ENCODE assay signal across 31 cellular contexts in genomic region chr16:84989791-84990620, GRCh38. TPM values are rescaled to one million over a fixed set of nuclear protein-coding genes. Genes with fewer than 3 reads are reported as not detected.
A peak's percentile ranks its signal among the peaks of the same experiment; 100 is the strongest.
DNase-seq lines count a peak whose midpoint lies in the region; ATAC-seq, FAIRE-seq and TF ChIP-seq lines count a peak whose summit lies in the region.
"Had no signal": no experiment of that assay in that cellular context is flagged by ENCODE, and none has a peak within 500 bp of the region (broad histone marks: within the 10 kb centered on the region; RNA-seq: fewer than 3 reads in every experiment).

No MANE protein-coding gene starts in this region.

- peaks cover 27% of the 10 kb centered on the region for H3K79me1 ChIP-seq in mesenchymal stem cell (replicated peaks; ENCODE audit: low read length, poor library complexity, severe bottlenecking)

- H2AK5ac ChIP-seq in mesenchymal stem cell (ENCODE audit: low read length, severe bottlenecking): peak overlapping the region; percentile 77

- H3K4me1 ChIP-seq in left ventricle myocardium inferior: peaks cover 17% of the 10 kb centered on the region
- H3K4me1 ChIP-seq in mesenchymal stem cell (ENCODE audit: control insufficient read depth, insufficient read depth, low read depth, low read length): peaks cover 48% of the 10 kb centered on the region
- peaks cover 1 to 7% of the 10 kb centered on the region in 2 donors for H3K4me1 ChIP-seq in aorta (ENCODE audit: control insufficient read depth in 1 of 2, insufficient read depth in 2 of 2, low read length in 2 of 2)

- H3K36me3 Mint-ChIP-seq in WTC11: peaks cover 62% of the 10 kb centered on the region

- TF ChIP-seq CTCF in left ventricle myocardium inferior (IDR thresholded peaks at IDR 0.05; ENCODE audit: borderline replicate concordance) (no peak), WTC11 (IDR thresholded peaks at IDR 0.05) (no peak)

- H3K4ac ChIP-seq in mesenchymal stem cell (ENCODE audit: low read depth in 1 of 2, low read length in 2 of 2): no peak overlapping the region

- H3K27me3 Mint-ChIP-seq in WTC11 (ENCODE audit: low read depth): no peaks in the 10 kb centered on the region
- H3K27me3 Mint-ChIP-seq: activated CD4-positive, alpha-beta memory T cell treated with anti-CD3 and anti-CD28 coated beads for 36 hours; naive thymus-derived CD8-positive, alpha-beta T cell; stimulated activated naive B cell treated with anti-CD40 and anti-IgM and Interleukin-4, amounts not matched to agents 10 μg/mL and 1 μg/mL and 100 μg/mL, for 72 hours had no signal

- no peaks in the 10 kb centered on the region for H3K27me3 ChIP-seq in left ventricle myocardium inferior (ENCODE audit: low read depth)
- H3K27me3 ChIP-seq in mesenchymal stem cell (ENCODE audit: control insufficient read depth in 1 of 2, insufficient read depth in 1 of 2, low read length in 2 of 2): no peaks in the 10 kb centered on the region
- H3K27me3 ChIP-seq in aorta (ENCODE audit: control insufficient read depth in 1 of 2, insufficient read depth in 2 of 2, low read length in 1 of 2): no peaks in the 10 kb centered on the region
- H3K27me3 ChIP-seq: suprapubic skin had no signal

- H2BK15ac ChIP-seq in mesenchymal stem cell (ENCODE audit: low read depth, poor library complexity, severe bottlenecking): no peak overlapping the region

- H3K27ac Mint-ChIP-seq in WTC11: peak overlapping the region; percentile 63
- H3K27ac Mint-ChIP-seq: activated CD4-positive, alpha-beta memory T cell treated with anti-CD3 and anti-CD28 coated beads for 36 hours; activated T-cell treated with anti-CD3 and anti-CD28 coated beads, Interleukin-2, amount 50 U/mL, for 72 hours; mesothelial cell of epicardium; stimulated activated naive B cell treated with anti-CD40 and anti-IgM and Interleukin-4, amounts not matched to agents 10 μg/mL and 1 μg/mL and 100 μg/mL, for 72 hours had no signal

- H3K4me3 ChIP-seq in left ventricle myocardium inferior (no peak overlapping the region), mesenchymal stem cell (ENCODE audit: insufficient read depth in 1 of 2, low read depth in 1 of 2, low read length in 2 of 2) (no peak overlapping the region), aorta (ENCODE audit: low read length in 2 of 2) (no peak overlapping the region)
- H3K4me3 ChIP-seq: PC-9, suprapubic skin had no signal

- H3K23ac ChIP-seq in mesenchymal stem cell (ENCODE audit: low read length in 2 of 2): no peak overlapping the region

- H2AFZ ChIP-seq in mesenchymal stem cell (ENCODE audit: low read depth, low read length): no peak overlapping the region
- H2AFZ ChIP-seq: PC-9 had no signal

- ATAC-seq in WTC11: no peak
- ATAC-seq in aorta (ENCODE audit: low FRiP score): no peak
- ATAC-seq: activated T-cell treated with anti-CD3 and anti-CD28 coated beads, Interleukin-2, amount 50 U/mL, for 72 hours; naive thymus-derived CD8-positive, alpha-beta T cell; stimulated activated naive B cell treated with anti-CD40 and anti-IgM and Interleukin-4, amounts not matched to agents 10 μg/mL and 1 μg/mL and 100 μg/mL, for 72 hours had no signal

- DNase-seq in cardiac septum (ENCODE audit: low spot score) (peak; percentile 41), left ventricle myocardium inferior (no peak), WTC11 (ENCODE audit: low spot score) (no peak), mesenchymal stem cell (no peak), aorta (peak; percentile 24 to 55), head of caudate nucleus (no peak), GM12891 (ENCODE audit: insufficient read length, low spot score) (no peak), NCI-H1694 (lab: John Stamatoyannopoulos, UW) (no peak)
- DNase-seq: activated CD4-positive, alpha-beta memory T cell treated with anti-CD3 and anti-CD28 coated beads for 36 hours; activated CD4-positive, alpha-beta T cell treated with anti-CD3 and anti-CD28 coated beads for 1 hour; activated naive CD4-positive, alpha-beta T cell; activated T-cell treated with anti-CD3 and anti-CD28 coated beads, Interleukin-2, amount 50 U/mL, for 72 hours; amniotic stem cell; effector memory CD4-positive, alpha-beta T cell; erythroblast; glutamatergic neuron; MM.1S; naive thymus-derived CD8-positive, alpha-beta T cell; NCI-H2029; NCI-H524 treated with DMSO at 0.1 percent for 48 hours; PC-9; SHP77 treated with DMSO at 0.1 percent for 48 hours; stimulated activated naive B cell treated with anti-CD40 and anti-IgM and Interleukin-4, amounts not matched to agents 10 μg/mL and 1 μg/mL and 100 μg/mL, for 72 hours; T-helper 2 cell had no signal

- CTCF ChIA-PET in WTC11 (lab: Charles Lee): interaction anchor here (0.7 to 2.0 kb wide), 3 partner anchors 17 to 66 kb away, joined by 3 to 5 read pairs (median 3); no protein-coding TSS in a partner anchor

- FAIRE-seq in GM12891 (lab: Jason Lieb, UNC): no peak
- FAIRE-seq: A204.1, colon, GM18507, GM19239 had no signal

- WGBS in mesenchymal stem cell: 88% methylated on average over 27 of the region's 27 CpGs
- 87% methylated on average over 27 of the region's 27 CpGs for WGBS in aorta, 2 donors

- no peak overlapping the region for H2BK12ac ChIP-seq in mesenchymal stem cell (ENCODE audit: low read length in 2 of 2)

- no peak overlapping the region for H3K9ac ChIP-seq in mesenchymal stem cell (ENCODE audit: low read length)

- H2BK120ac ChIP-seq in mesenchymal stem cell (ENCODE audit: low read depth, low read length): no peak overlapping the region

- no peaks in the 10 kb centered on the region for H3K9me3 ChIP-seq in left ventricle myocardium inferior (replicated peaks)
- H3K9me3 ChIP-seq in mesenchymal stem cell (ENCODE audit: control insufficient read depth, low read length): no peaks in the 10 kb centered on the region
- H3K9me3 ChIP-seq in aorta (ENCODE audit: control insufficient read depth, low read length): no peaks in the 10 kb centered on the region
- H3K9me3 ChIP-seq: suprapubic skin had no signal

- peaks cover 5% of the 10 kb centered on the region; the same call in 1 of the 2 replicates for H3K4me1 Mint-ChIP-seq in WTC11

- H3K36me3 ChIP-seq in left ventricle myocardium inferior: peaks cover 76% of the 10 kb centered on the region
- H3K36me3 ChIP-seq in mesenchymal stem cell (ENCODE audit: control insufficient read depth in 1 of 2, insufficient read depth in 2 of 2, low read depth in 1 of 2, low read length in 2 of 2): peaks cover 41 to 61% of the 10 kb centered on the region in 2 experiments
- H3K36me3 ChIP-seq in aorta (ENCODE audit: control insufficient read depth in 1 of 2, insufficient read depth in 2 of 2, low read length in 1 of 2): peaks cover 0 to 8% of the 10 kb centered on the region in 2 donors

- no peak overlapping the region for H3K14ac ChIP-seq in mesenchymal stem cell (ENCODE audit: low read length in 2 of 2)

- H2BK5ac ChIP-seq in mesenchymal stem cell (ENCODE audit: low read depth, low read length, poor library complexity, severe bottlenecking): peak overlapping the region; percentile 33

- H4K8ac ChIP-seq in mesenchymal stem cell (ENCODE audit: low read length): no peak overlapping the region

- H3K27ac ChIP-seq in left ventricle myocardium inferior (replicated peaks) (no peak overlapping the region), mesenchymal stem cell (ENCODE audit: low read length, poor library complexity, severe bottlenecking) (peak overlapping the region; percentile 55), aorta (ENCODE audit: low read depth in 1 of 2, low read length in 2 of 2) (no peak overlapping the region)
- H3K27ac ChIP-seq: PC-9, suprapubic skin had no signal

- H4K91ac ChIP-seq in mesenchymal stem cell (ENCODE audit: low read length): peak overlapping the region; percentile 43

- no peaks in the 10 kb centered on the region for H3K9me3 Mint-ChIP-seq in WTC11
- H3K9me3 Mint-ChIP-seq: activated CD4-positive, alpha-beta memory T cell treated with anti-CD3 and anti-CD28 coated beads for 36 hours; activated T-cell treated with anti-CD3 and anti-CD28 coated beads, Interleukin-2, amount 50 U/mL, for 72 hours; mesothelial cell of epicardium; naive thymus-derived CD8-positive, alpha-beta T cell; stimulated activated naive B cell treated with anti-CD40 and anti-IgM and Interleukin-4, amounts not matched to agents 10 μg/mL and 1 μg/mL and 100 μg/mL, for 72 hours had no signal

- POLR2A ChIA-PET in WTC11 (lab: Charles Lee): no interaction called here

- H3K4me3 Mint-ChIP-seq in WTC11: no peak overlapping the region
- H3K4me3 Mint-ChIP-seq: activated CD4-positive, alpha-beta memory T cell treated with anti-CD3 and anti-CD28 coated beads for 36 hours; activated T-cell treated with anti-CD3 and anti-CD28 coated beads, Interleukin-2, amount 50 U/mL, for 72 hours; CD14-positive monocyte; mesothelial cell of epicardium; naive thymus-derived CD8-positive, alpha-beta T cell; stimulated activated naive B cell treated with anti-CD40 and anti-IgM and Interleukin-4, amounts not matched to agents 10 μg/mL and 1 μg/mL and 100 μg/mL, for 72 hours had no signal

- no peak overlapping the region for H3K4me2 ChIP-seq in mesenchymal stem cell (ENCODE audit: low read length, poor library complexity, severe bottlenecking)
- H3K4me2 ChIP-seq: PC-9 had no signal

- intact Hi-C loops in cardiac septum (cut with DNase I): no loop called here
- intact Hi-C loops in left ventricle myocardium inferior (cut with micrococcal nuclease): no loop called here
- intact Hi-C loops in aorta (cut with DNase I): no loop called here
- intact Hi-C loops in head of caudate nucleus (cut with DNase I): no loop called here

- no peak for TF ChIP-seq POLR2A in GM12891 (IDR thresholded peaks at IDR 0.05; ENCODE audit: low read depth, low read length)

- no peak overlapping the region for H3K18ac ChIP-seq in mesenchymal stem cell (ENCODE audit: low read depth in 1 of 2, low read length in 2 of 2)

TF ChIP-seq in WTC11, 78 proteins besides CTCF, POLR2A, EP300 and RAD21 (continues in another document):
- TF ChIP-seq ZNF219 (CRISPR knock-in tag; IDR thresholded peaks at IDR 0.05; ENCODE audit: borderline replicate concordance): no peak

TF ChIP-seq in GM12891, 5 proteins besides CTCF, POLR2A, EP300 and RAD21 (continues in another document):
- TF ChIP-seq TAF1 (IDR thresholded peaks at IDR 0.05; ENCODE audit: low read depth, low read length) (no peak), POU2F2 (IDR thresholded peaks at IDR 0.05; ENCODE audit: low read depth, low read length) (no peak), POLR2AphosphoS5 (IDR thresholded peaks at IDR 0.05; ENCODE audit: low read depth, low read length) (no peak), PAX5 (IDR thresholded peaks at IDR 0.05; ENCODE audit: insufficient read depth, low read length, severe bottlenecking) (no peak)

RNA-seq across cellular contexts. Expression of gene ZDHHC7, which starts 21.3 kb away (rescaled TPM):
- total RNA-seq in cardiac septum (43.7 TPM), left ventricle myocardium inferior (36.8 TPM), WTC11 (2021) (35.7 to 38.7 TPM (median 38.1 TPM) in 3 replicates), aorta (10 to 100 TPM; 35.9 to 57.0 TPM)
- 64.9 TPM for polyA plus RNA-seq in mesenchymal stem cell (2013, experiment 1 of 2)
- polyA plus RNA-seq in mesenchymal stem cell (2013, experiment 2 of 2): 65.2 TPM
- polyA plus RNA-seq in aorta: 10 to 100 TPM; 11.4 to 36.3 TPM
- 16.1 TPM for polyA plus RNA-seq in GM12891 (2012; ENCODE audit: low read depth, missing spikeins)

RNA-seq across cellular contexts. Expression of gene KIAA0513, which starts 37.6 kb away (rescaled TPM):
- total RNA-seq in cardiac septum (8.3 TPM), left ventricle myocardium inferior (10.0 TPM), WTC11 (2021) (6.4 to 7.8 TPM (median 7.3 TPM) in 3 replicates), aorta (10 to 100 TPM; 15.1 to 17.7 TPM)
- polyA plus RNA-seq in mesenchymal stem cell (2013, experiment 1 of 2): 8.5 TPM
- polyA plus RNA-seq in mesenchymal stem cell (2013, experiment 2 of 2): 8.0 TPM
- 1 to 10 TPM; 3.4 to 5.5 TPM for polyA plus RNA-seq in aorta
- polyA plus RNA-seq in GM12891 (2012; ENCODE audit: low read depth, missing spikeins): 7.1 TPM

Comparison
In these comparisons a context has a peak if more than half of its experiments do, and no peak if none do; other contexts are left out.
1. DNase-seq: peak in cardiac septum (single experiment) and aorta (2 of 2); none in left ventricle myocardium inferior (single experiment), WTC11 (single experiment), mesenchymal stem cell (single experiment), head of caudate nucleus (0 of 42), GM12891 (single experiment) and NCI-H1694 (single experiment).